ENCODE assay signal across 19 cellular contexts in genomic region chr4:128718793-128719192, GRCh38.
DNase-seq lines count a peak whose midpoint lies in the region; ATAC-seq and TF ChIP-seq lines count a peak whose summit lies in the region.
"Had no signal": no experiment of that assay in that cellular context is flagged by ENCODE, and none has a peak within 500 bp of the region (broad histone marks: within the 10 kb centered on the region; RNA-seq: fewer than 3 reads in every experiment).

No MANE protein-coding gene starts in this region.

- CTCF ChIA-PET in AG04449 (lab: Yijun Ruan, JAX): interaction anchor here (0.7 to 2.0 kb wide), 4 partner anchors 9 to 339 kb away, joined by 3 to 6 read pairs (median 4); no protein-coding TSS in a partner anchor

- no peak overlapping the region for H3K18ac ChIP-seq in mesendoderm (ENCODE audit: low read length)

- no peak overlapping the region for H3K4ac ChIP-seq in mesendoderm (ENCODE audit: low read depth, low read length)

- no peak for ATAC-seq in GM19463 (IDR thresholded peaks at IDR 0.05; ENCODE audit: unreplicated experiment)
- ATAC-seq: A549; esophagus mucosa; Right ventricle myocardium inferior; stimulated activated effector memory CD8-positive, alpha-beta T cell treated with anti-CD3 and anti-CD28 coated beads, Interleukin-12 subunit alpha, Interleukin-12 subunit beta, amount 100 ng/mL, for 72 hours had no signal

- H4K5ac ChIP-seq in mesendoderm (ENCODE audit: low read length): no peak overlapping the region

- H4K8ac ChIP-seq in mesendoderm (ENCODE audit: low read depth, low read length): no peak overlapping the region

- no peak overlapping the region for H3K27ac ChIP-seq in mesendoderm (ENCODE audit: low read depth, low read length)
- H3K27ac ChIP-seq: A549, spleen had no signal

- H2AK5ac ChIP-seq in mesendoderm (ENCODE audit: low read length): no peak overlapping the region

- no peaks in the 10 kb centered on the region for H3K27me3 ChIP-seq in mesendoderm (ENCODE audit: insufficient read depth, low read length, poor library complexity)
- H3K27me3 ChIP-seq: spleen had no signal

- H3K79me1 ChIP-seq in mesendoderm (ENCODE audit: low read length): no peaks in the 10 kb centered on the region

- DNase-seq in AG04449 (ENCODE audit: low read depth, low spot score) (peak; percentile 79), HS-5 (ENCODE audit: low read depth) (peak; percentile 28), choroid plexus epithelial cell (ENCODE audit: low read depth) (peak; percentile 45), mesendoderm (peak; percentile 57), erythroblast (lab: John Stamatoyannopoulos, UW) (no peak), middle frontal gyrus (ENCODE audit: extremely low spot score, low spot score) (no peak), NCI-H187 (lab: John Stamatoyannopoulos, UW) (no peak)
- DNase-seq: activated effector memory CD4-positive, alpha-beta T cell treated with Interleukin-2 at 50 U/mL for 16 hours; amygdala; Caco-2; NCI-H1436 treated with DMSO at 0.1 percent for 48 hours; posterior cingulate gyrus; spleen; T-helper 2 cell had no signal

- TF ChIP-seq CTCF in AG04449 (IDR thresholded peaks at IDR 0.05; ENCODE audit: insufficient read depth, low read length, missing control alignments) (no peak), choroid plexus epithelial cell (conservative IDR thresholded peaks at IDR 0.05; ENCODE audit: low read depth, low read length) (no peak)

- TF ChIP-seq POLR2A in erythroblast (IDR thresholded peaks at IDR 0.05; ENCODE audit: low read length): no peak

- H3K4me3 ChIP-seq in AG04449 (ENCODE audit: low read depth, low read length) (no peak overlapping the region), choroid plexus epithelial cell (ENCODE audit: low read depth, low read length) (no peak overlapping the region), mesendoderm (ENCODE audit: low read length) (no peak overlapping the region)
- H3K4me3 ChIP-seq: A549, spleen had no signal

- no peak overlapping the region for H3K4me2 ChIP-seq in mesendoderm (ENCODE audit: low read length)
- H3K4me2 ChIP-seq: A549 had no signal

- no peaks in the 10 kb centered on the region for H3K36me3 ChIP-seq in mesendoderm (ENCODE audit: control insufficient read depth, insufficient read depth, low read length)
- H3K36me3 ChIP-seq: spleen had no signal

- H3K23ac ChIP-seq in mesendoderm (ENCODE audit: low read length): no peak overlapping the region

- no peaks in the 10 kb centered on the region for H3K79me2 ChIP-seq in mesendoderm (ENCODE audit: control insufficient read depth, insufficient read depth, low read length)

- no peak overlapping the region for H2BK120ac ChIP-seq in mesendoderm (ENCODE audit: low read depth, low read length)

- H2BK5ac ChIP-seq in mesendoderm (ENCODE audit: low read length): no peak overlapping the region

- no CpG with 5 or more reads among the region's 1 CpG for WGBS in mesendoderm (ENCODE audit: extremely low coverage, insufficient coverage, low lambda C conversion rate)

- POLR2A ChIA-PET in AG04449 (lab: Yijun Ruan, JAX): no interaction called here

- H3K56ac ChIP-seq in mesendoderm (ENCODE audit: low read length): no peak overlapping the region

- no peak overlapping the region for H3K9ac ChIP-seq in mesendoderm (ENCODE audit: low read length)

- no peaks in the 10 kb centered on the region for H3K4me1 ChIP-seq in mesendoderm (ENCODE audit: control insufficient read depth, low read depth, low read length)
- H3K4me1 ChIP-seq: A549, spleen had no signal

- H2BK15ac ChIP-seq in mesendoderm (replicated peaks; ENCODE audit: low read depth): no peak overlapping the region

Comparison
In these comparisons a context has a peak if more than half of its experiments do, and no peak if none do; other contexts are left out.
1. DNase-seq: peak in AG04449 (single experiment), HS-5 (single experiment), choroid plexus epithelial cell (single experiment) and mesendoderm (single experiment); none in erythroblast (0 of 2), middle frontal gyrus (single experiment) and NCI-H187 (0 of 2).